In genomic region chr1:82007804-82008203, GRCh38 we compare ENCODE assay signal across 27 cellular contexts.
"Had no signal": no experiment of that assay in that cellular context is flagged by ENCODE, and none has a peak within 500 bp of the region (broad histone marks: within the 10 kb centered on the region; RNA-seq: fewer than 3 reads in every experiment).

No MANE protein-coding gene starts in this region.

- H3K27ac Mint-ChIP-seq: immature natural killer cell, memory B cell, mesothelial cell of epicardium, naive B cell had no signal

- H3K4me1 ChIP-seq: esophagus muscularis mucosa, foreskin keratinocyte, gastroesophageal sphincter, heart left ventricle had no signal

- DNase-seq: dermis blood vessel endothelial cell; dorsolateral prefrontal cortex; effector CD4-positive, alpha-beta T cell; effector memory CD4-positive, alpha-beta T cell; foreskin keratinocyte; heart left ventricle; hypothalamus; immature natural killer cell; islet precursor cell; kidney; kidney glomerular epithelial cell; left colon; left ventricle myocardium superior; mammary epithelial cell; mucosa of descending colon; naive B cell had no signal

- H3K9me3 ChIP-seq: esophagus muscularis mucosa, gastroesophageal sphincter, heart left ventricle, mucosa of descending colon had no signal

- H3K4me3 ChIP-seq: coronary artery, dorsolateral prefrontal cortex, esophagus muscularis mucosa, gastroesophageal sphincter, heart left ventricle, hepatocyte, lung, mucosa of descending colon had no signal

- H3K4me3 Mint-ChIP-seq: immature natural killer cell, memory B cell, mesothelial cell of epicardium, naive B cell had no signal

- H3K79me2 ChIP-seq: hepatocyte had no signal

- H2AFZ ChIP-seq: hepatocyte had no signal

- H3K9me3 Mint-ChIP-seq: memory B cell, mesothelial cell of epicardium had no signal

- H3K27me3 ChIP-seq: dorsolateral prefrontal cortex, esophagus muscularis mucosa, foreskin keratinocyte, gastroesophageal sphincter, heart left ventricle, hepatocyte had no signal

- ATAC-seq: foreskin keratinocyte, gastroesophageal sphincter, heart left ventricle, left colon, left lobe of liver, left ventricle myocardium superior, mucosa of descending colon had no signal

- H3K4me2 ChIP-seq: hepatocyte had no signal

- H3K4me1 Mint-ChIP-seq: immature natural killer cell, memory B cell, mesothelial cell of epicardium, naive B cell had no signal

- H3K27me3 Mint-ChIP-seq: memory B cell, naive B cell had no signal

- H3K36me3 ChIP-seq: esophagus muscularis mucosa, gastroesophageal sphincter, heart left ventricle had no signal

- FAIRE-seq: colon, endothelial cell of umbilical vein, frontal cortex, kidney had no signal

- H3K27ac ChIP-seq: coronary artery, dorsolateral prefrontal cortex, esophagus muscularis mucosa, foreskin keratinocyte, gastroesophageal sphincter, heart left ventricle, hepatocyte had no signal

- H3K36me3 Mint-ChIP-seq: immature natural killer cell, memory B cell, mesothelial cell of epicardium, naive B cell had no signal
